ENCODE assay signal across 24 cellular contexts in genomic region chr3:150806436-150806835, GRCh38.
"Had no signal": no experiment of that assay in that cellular context is flagged by ENCODE, and none has a peak within 500 bp of the region (broad histone marks: within the 10 kb centered on the region; RNA-seq: fewer than 3 reads in every experiment).

No MANE protein-coding gene starts in this region.

- H3K4me1 Mint-ChIP-seq: activated B cell treated with CpG ODN at 0.5 μM for 24 hours; activated CD4-positive, alpha-beta T cell treated with anti-CD3 and anti-CD28 coated beads, Interleukin-2, amount 10 ng/mL, durations not matched to agents 7 days and 5 days; activated naive CD8-positive, alpha-beta T cell treated with anti-CD3 and anti-CD28 coated beads for 36 hours had no signal

- H3K27ac ChIP-seq: colonic mucosa, foreskin keratinocyte, parathyroid adenoma, sigmoid colon, spleen, suprapubic skin had no signal

- H3K9me3 ChIP-seq: colonic mucosa, sigmoid colon, spleen, suprapubic skin had no signal

- DNase-seq: activated B cell treated with CpG ODN at 0.5 μM for 24 hours; activated CD4-positive, alpha-beta T cell treated with anti-CD3 and anti-CD28 coated beads, Interleukin-2, amount 10 ng/mL, durations not matched to agents 7 days and 5 days; activated CD8-positive, alpha-beta memory T cell treated with anti-CD3 and anti-CD28 coated beads, Interleukin-2, amount 50 U/mL, for 48 hours; activated gamma-delta T cell treated with Interleukin-2 at 50 U/mL for 16 hours; activated naive CD8-positive, alpha-beta T cell treated with anti-CD3 and anti-CD28 coated beads for 36 hours; activated T-cell treated with anti-CD3 and anti-CD28 coated beads, Interleukin-2, amount 50 U/mL, for 72 hours; amygdala; central memory CD4-positive, alpha-beta T cell; colonic mucosa; effector CD4-positive, alpha-beta T cell; foreskin keratinocyte; glutamatergic neuron; hypothalamus; islet precursor cell; sigmoid colon; spleen; T-helper 2 cell had no signal

- H3K9ac ChIP-seq: parathyroid adenoma had no signal

- H3K27me3 ChIP-seq: colonic mucosa, spleen, suprapubic skin had no signal

- H3K4me1 ChIP-seq: colonic mucosa, foreskin keratinocyte, parathyroid adenoma, sigmoid colon, spleen, suprapubic skin had no signal

- ATAC-seq: activated T-cell treated with anti-CD3 and anti-CD28 coated beads, Interleukin-2, amount 50 U/mL, for 72 hours; foreskin keratinocyte; left lobe of liver had no signal

- H3K36me3 Mint-ChIP-seq: activated naive CD8-positive, alpha-beta T cell treated with anti-CD3 and anti-CD28 coated beads for 36 hours; brain; type B pancreatic cell had no signal

- H3K9me3 Mint-ChIP-seq: activated B cell treated with CpG ODN at 0.5 μM for 24 hours; activated CD4-positive, alpha-beta T cell treated with anti-CD3 and anti-CD28 coated beads, Interleukin-2, amount 10 ng/mL, durations not matched to agents 7 days and 5 days; activated naive CD8-positive, alpha-beta T cell treated with anti-CD3 and anti-CD28 coated beads for 36 hours; activated T-cell treated with anti-CD3 and anti-CD28 coated beads, Interleukin-2, amount 50 U/mL, for 72 hours; brain; stimulated activated naive CD8-positive, alpha-beta T cell treated with anti-CD3 and anti-CD28 coated beads, Interleukin-15, Interleukin-2, amounts not matched to agents 100 ng/mL and 50 ng/mL, for 24 hours; type B pancreatic cell had no signal

- H3K27ac Mint-ChIP-seq: activated B cell treated with CpG ODN at 0.5 μM for 24 hours; activated CD4-positive, alpha-beta T cell treated with anti-CD3 and anti-CD28 coated beads, Interleukin-2, amount 10 ng/mL, durations not matched to agents 7 days and 5 days; activated naive CD8-positive, alpha-beta T cell treated with anti-CD3 and anti-CD28 coated beads for 36 hours; activated T-cell treated with anti-CD3 and anti-CD28 coated beads, Interleukin-2, amount 50 U/mL, for 72 hours; brain; stimulated activated naive CD8-positive, alpha-beta T cell treated with anti-CD3 and anti-CD28 coated beads, Interleukin-15, Interleukin-2, amounts not matched to agents 100 ng/mL and 50 ng/mL, for 24 hours; type B pancreatic cell had no signal

- H3K4me3 ChIP-seq: colonic mucosa, sigmoid colon, spleen, suprapubic skin had no signal

- H3K4me3 Mint-ChIP-seq: activated B cell treated with CpG ODN at 0.5 μM for 24 hours; activated CD4-positive, alpha-beta T cell treated with anti-CD3 and anti-CD28 coated beads, Interleukin-2, amount 10 ng/mL, durations not matched to agents 7 days and 5 days; activated naive CD8-positive, alpha-beta T cell treated with anti-CD3 and anti-CD28 coated beads for 36 hours; activated T-cell treated with anti-CD3 and anti-CD28 coated beads, Interleukin-2, amount 50 U/mL, for 72 hours; brain; neural crest cell; stimulated activated naive CD8-positive, alpha-beta T cell treated with anti-CD3 and anti-CD28 coated beads, Interleukin-15, Interleukin-2, amounts not matched to agents 100 ng/mL and 50 ng/mL, for 24 hours; type B pancreatic cell had no signal

- H3K36me3 ChIP-seq: colonic mucosa, sigmoid colon, spleen, suprapubic skin had no signal

- H3K27me3 Mint-ChIP-seq: activated naive CD8-positive, alpha-beta T cell treated with anti-CD3 and anti-CD28 coated beads for 36 hours; stimulated activated naive CD8-positive, alpha-beta T cell treated with anti-CD3 and anti-CD28 coated beads, Interleukin-15, Interleukin-2, amounts not matched to agents 100 ng/mL and 50 ng/mL, for 24 hours; type B pancreatic cell had no signal
